Comparison of ENCODE assay signal across 1 cellular context in the genomic region with DNA sequence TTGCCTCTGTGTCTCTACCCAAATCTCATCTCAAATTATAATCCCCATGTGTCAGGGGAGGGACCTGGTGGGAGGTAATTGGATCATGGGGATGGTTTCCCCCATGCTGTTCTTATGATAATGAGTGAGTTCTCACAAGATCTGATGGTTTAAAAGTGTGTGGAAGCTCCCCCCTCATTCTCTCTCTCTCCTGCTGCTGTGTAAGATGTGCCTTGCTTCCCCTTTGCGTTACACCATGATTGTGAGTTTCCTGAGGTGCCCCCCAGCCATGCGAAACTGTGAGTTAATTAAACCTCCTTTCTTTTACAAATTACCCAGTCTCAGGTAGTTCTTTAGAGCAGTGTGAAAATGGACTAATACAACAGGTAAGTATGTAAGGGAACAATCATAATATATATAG.
A peak's percentile ranks its signal among the peaks of the same experiment; 100 is the strongest.
TF ChIP-seq lines count a peak whose summit lies in the region.

No MANE protein-coding gene starts in this region.

TF ChIP-seq in WTC11, 78 proteins besides CTCF, POLR2A, EP300 and RAD21:
- TF ChIP-seq, protein P1, sequence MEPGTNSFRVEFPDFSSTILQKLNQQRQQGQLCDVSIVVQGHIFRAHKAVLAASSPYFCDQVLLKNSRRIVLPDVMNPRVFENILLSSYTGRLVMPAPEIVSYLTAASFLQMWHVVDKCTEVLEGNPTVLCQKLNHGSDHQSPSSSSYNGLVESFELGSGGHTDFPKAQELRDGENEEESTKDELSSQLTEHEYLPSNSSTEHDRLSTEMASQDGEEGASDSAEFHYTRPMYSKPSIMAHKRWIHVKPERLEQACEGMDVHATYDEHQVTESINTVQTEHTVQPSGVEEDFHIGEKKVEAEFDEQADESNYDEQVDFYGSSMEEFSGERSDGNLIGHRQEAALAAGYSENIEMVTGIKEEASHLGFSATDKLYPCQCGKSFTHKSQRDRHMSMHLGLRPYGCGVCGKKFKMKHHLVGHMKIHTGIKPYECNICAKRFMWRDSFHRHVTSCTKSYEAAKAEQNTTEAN (CRISPR knock-in tag; IDR thresholded peaks at IDR 0.05): peak; percentile 64; the same call in 1 of the 2 replicates
- peak; percentile 31; the same call in 1 of the 2 replicates for TF ChIP-seq TEAD1 (CRISPR knock-in tag; IDR thresholded peaks at IDR 0.05)
TF ChIP-seq in WTC11: peak in this region for 2; not testable (repeated sequence) for 76.
